ENCODE assay signal across 23 cellular contexts in genomic region chr20:19392344-19393140, GRCh38.
"Had no signal": no experiment of that assay in that cellular context is flagged by ENCODE, and none has a peak within 500 bp of the region (broad histone marks: within the 10 kb centered on the region; RNA-seq: fewer than 3 reads in every experiment).

No MANE protein-coding gene starts in this region.

- H3K4me3 ChIP-seq: esophagus muscularis mucosa, heart left ventricle, tibial nerve had no signal

- H3K4me1 Mint-ChIP-seq: activated naive CD8-positive, alpha-beta T cell treated with anti-CD3 and anti-CD28 coated beads, Interleukin-2, amount 50 U/mL, for 24 hours; activated T-helper 17 cell treated with anti-CD3 and anti-CD28 coated beads, Interleukin-2, amount 50 U/mL, for 72 hours; endodermal cell; naive thymus-derived CD4-positive, alpha-beta T cell had no signal

- H3K4me1 ChIP-seq: esophagus muscularis mucosa, foreskin keratinocyte, heart left ventricle, tibial nerve had no signal

- H3K27me3 ChIP-seq: esophagus muscularis mucosa, foreskin keratinocyte, heart left ventricle, tibial nerve had no signal

- H3K27ac ChIP-seq: esophagus muscularis mucosa, foreskin keratinocyte, heart left ventricle, tibial nerve, WERI-Rb-1 had no signal

- H3K27ac Mint-ChIP-seq: activated CD8-positive, alpha-beta T cell treated with anti-CD3 and anti-CD28 coated beads for 36 hours; activated naive CD8-positive, alpha-beta T cell treated with anti-CD3 and anti-CD28 coated beads, Interleukin-2, amount 50 U/mL, for 24 hours; activated T-helper 17 cell treated with anti-CD3 and anti-CD28 coated beads, Interleukin-2, amount 50 U/mL, for 72 hours; endodermal cell; mesothelial cell of epicardium; naive thymus-derived CD4-positive, alpha-beta T cell had no signal

- H3K4me3 Mint-ChIP-seq: activated CD8-positive, alpha-beta T cell treated with anti-CD3 and anti-CD28 coated beads for 36 hours; activated naive CD8-positive, alpha-beta T cell treated with anti-CD3 and anti-CD28 coated beads, Interleukin-2, amount 50 U/mL, for 24 hours; activated T-cell treated with anti-CD3 and anti-CD28 coated beads, Interleukin-2, amount 50 U/mL, for 4 hours; activated T-helper 17 cell treated with anti-CD3 and anti-CD28 coated beads, Interleukin-2, amount 50 U/mL, for 72 hours; endodermal cell; mesothelial cell of epicardium; naive thymus-derived CD4-positive, alpha-beta T cell had no signal

- H3K36me3 ChIP-seq: esophagus muscularis mucosa, heart left ventricle, tibial nerve, WERI-Rb-1 had no signal

- DNase-seq: activated CD4-positive, alpha-beta T cell treated with anti-CD3 and anti-CD28 coated beads, Interleukin-2, amount 50 U/mL, for 1 hour; activated CD4-positive, CD25-positive, alpha-beta regulatory T cell treated with anti-CD3 and anti-CD28 coated beads, Interleukin-2, amount 50 U/mL, for 72 hours; activated CD8-positive, alpha-beta T cell treated with anti-CD3 and anti-CD28 coated beads for 36 hours; activated gamma-delta T cell treated with Interleukin-2 at 50 U/mL for 16 hours; activated naive CD4-positive, alpha-beta T cell treated with anti-CD3 and anti-CD28 coated beads, Interleukin-2, amount 50 U/mL, for 16 hours; activated naive CD8-positive, alpha-beta T cell treated with anti-CD3 and anti-CD28 coated beads, Interleukin-2, amount 50 U/mL, for 24 hours; activated T-cell treated with anti-CD3 and anti-CD28 coated beads, Interleukin-2, amount 50 U/mL, for 4 hours; amygdala; caudate nucleus; cortex of kidney; endodermal cell; foreskin keratinocyte; heart left ventricle; naive thymus-derived CD4-positive, alpha-beta T cell; right cardiac atrium; stimulated activated CD4-positive, alpha-beta T cell treated with anti-CD3 and anti-CD28 coated beads, Interleukin-2, amount 100 ng/mL, for 48 hours; stimulated activated naive CD4-positive, alpha-beta T cell treated with Interleukin-2 at 50 U/mL for 16 hours; T-helper 9 cell; WERI-Rb-1 had no signal

- ATAC-seq: activated CD8-positive, alpha-beta T cell treated with anti-CD3 and anti-CD28 coated beads for 36 hours; activated naive CD8-positive, alpha-beta T cell treated with anti-CD3 and anti-CD28 coated beads, Interleukin-2, amount 50 U/mL, for 24 hours; activated T-cell treated with anti-CD3 and anti-CD28 coated beads, Interleukin-2, amount 50 U/mL, for 4 hours; activated T-helper 17 cell treated with anti-CD3 and anti-CD28 coated beads, Interleukin-2, amount 50 U/mL, for 72 hours; foreskin keratinocyte; heart left ventricle; naive thymus-derived CD4-positive, alpha-beta T cell; right cardiac atrium had no signal

- H3K27me3 Mint-ChIP-seq: activated CD8-positive, alpha-beta T cell treated with anti-CD3 and anti-CD28 coated beads for 36 hours had no signal
